ENCODE assay signal across 10 cellular contexts in genomic region chr15:75369897-75370581, GRCh38. TPM values are rescaled to one million over a fixed set of nuclear protein-coding genes. Genes with fewer than 3 reads are reported as not detected.
DNase-seq lines count a peak whose midpoint lies in the region; ATAC-seq and TF ChIP-seq lines count a peak whose summit lies in the region.
"Had no signal": no experiment of that assay in that cellular context is flagged by ENCODE, and none has a peak within 500 bp of the region (broad histone marks: within the 10 kb centered on the region; RNA-seq: fewer than 3 reads in every experiment).

No MANE protein-coding gene starts in this region.

- H4K20me1 ChIP-seq in SU-DHL-6 (ENCODE audit: low read depth, low read length) = no peaks in the 10 kb centered on the region

- peak overlapping the region; percentile 85 for H3K4me2 ChIP-seq in SU-DHL-6 (ENCODE audit: low read depth, low read length, poor library complexity, severe bottlenecking)

- H3K36me3 ChIP-seq in SU-DHL-6 (ENCODE audit: low read length) = peaks cover 2% of the 10 kb centered on the region; the same call in 1 of the 2 replicates
- H3K36me3 ChIP-seq in skeletal muscle tissue (ENCODE audit: control insufficient read depth in 3 of 3, insufficient read depth in 3 of 3, low read length in 3 of 3) = peaks cover 39 to 51% (median 47%) of the 10 kb centered on the region in 3 donors

- peaks cover 20 to 22% (median 22%) of the 10 kb centered on the region in 3 donors for H3K4me1 ChIP-seq in skeletal muscle tissue (ENCODE audit: control insufficient read depth in 3 of 3, insufficient read depth in 3 of 3, low read length in 3 of 3)

- CTCF ChIA-PET in activated CD8-positive, alpha-beta memory T cell treated with anti-CD3 and anti-CD28 coated beads, Interleukin-2, amount 10 ng/mL, durations not matched to agents 7 days and 5 days (lab: Charles Lee) = interaction anchor here (0.9 to 5.0 kb wide), 9 partner anchors 71 to 315 kb away, joined by 3 to 68 read pairs (median 3); partner anchors contain the start of genes IMP3, SIN3A, SNUPN and SNX33

- H3K27ac ChIP-seq in SU-DHL-6 (ENCODE audit: low read depth, low read length) = no peak overlapping the region
- peak overlapping the region; percentile 94 for H3K27ac ChIP-seq in skeletal muscle tissue (ENCODE audit: low read depth, low read length)

- H3K27me3 Mint-ChIP-seq in activated CD8-positive, alpha-beta memory T cell treated with anti-CD3 and anti-CD28 coated beads, Interleukin-2, amount 10 ng/mL, durations not matched to agents 7 days and 5 days = no peaks in the 10 kb centered on the region
- peaks cover 1% of the 10 kb centered on the region for H3K27me3 Mint-ChIP-seq in glutamatergic neuron (ENCODE audit: unreplicated experiment)

- no peak for TF ChIP-seq CTCF in SU-DHL-6 (IDR thresholded peaks at IDR 0.05; ENCODE audit: insufficient read depth, low read length, poor library complexity, severe bottlenecking)
- TF ChIP-seq CTCF in glutamatergic neuron (IDR thresholded peaks at IDR 0.05; ENCODE audit: partially characterized antibody, unreplicated experiment) = no peak

- H3K4me3 Mint-ChIP-seq in activated CD8-positive, alpha-beta memory T cell treated with anti-CD3 and anti-CD28 coated beads, Interleukin-2, amount 10 ng/mL, durations not matched to agents 7 days and 5 days = peak overlapping the region; percentile 79
- H3K4me3 Mint-ChIP-seq in glutamatergic neuron (ENCODE audit: unreplicated experiment) = peak overlapping the region; percentile 92

- no peaks in the 10 kb centered on the region for H3K9me3 Mint-ChIP-seq in activated CD8-positive, alpha-beta memory T cell treated with anti-CD3 and anti-CD28 coated beads, Interleukin-2, amount 10 ng/mL, durations not matched to agents 7 days and 5 days (ENCODE audit: low read depth)
- peaks cover 7% of the 10 kb centered on the region for H3K9me3 Mint-ChIP-seq in glutamatergic neuron (ENCODE audit: unreplicated experiment)

- no peaks in the 10 kb centered on the region for H3K79me2 ChIP-seq in SU-DHL-6 (ENCODE audit: insufficient read depth, low read length)

- H3K36me3 Mint-ChIP-seq in activated CD8-positive, alpha-beta memory T cell treated with anti-CD3 and anti-CD28 coated beads, Interleukin-2, amount 10 ng/mL, durations not matched to agents 7 days and 5 days = peaks cover 39% of the 10 kb centered on the region
- H3K36me3 Mint-ChIP-seq in glutamatergic neuron (ENCODE audit: unreplicated experiment) = no peaks in the 10 kb centered on the region

- H3K9me2 ChIP-seq in SU-DHL-6 (replicated peaks; ENCODE audit: insufficient read depth, low read length) = no peaks in the 10 kb centered on the region

- no peak for ATAC-seq in activated CD8-positive, alpha-beta memory T cell treated with anti-CD3 and anti-CD28 coated beads, Interleukin-2, amount 10 ng/mL, durations not matched to agents 7 days and 5 days
- no peak for ATAC-seq in HG03432 (IDR thresholded peaks at IDR 0.05; ENCODE audit: unreplicated experiment)

- H3F3A ChIP-seq in SU-DHL-6 (ENCODE audit: insufficient read depth) = peaks cover 28% of the 10 kb centered on the region

- H3K9me3 ChIP-seq in SU-DHL-6 (ENCODE audit: insufficient read depth, low read length) = no peaks in the 10 kb centered on the region
- no peaks in the 10 kb centered on the region for H3K9me3 ChIP-seq in skeletal muscle tissue (ENCODE audit: control insufficient read depth in 3 of 3, low read length in 3 of 3)

- no peak overlapping the region for H3K4me3 ChIP-seq in SU-DHL-6 (ENCODE audit: insufficient read depth, low read length, poor library complexity, severe bottlenecking)
- H3K4me3 ChIP-seq in skeletal muscle tissue (ENCODE audit: low read length in 3 of 3) = peak overlapping the region in 1 of 3 donors; percentile 83

- H3K4me1 Mint-ChIP-seq in activated CD8-positive, alpha-beta memory T cell treated with anti-CD3 and anti-CD28 coated beads, Interleukin-2, amount 10 ng/mL, durations not matched to agents 7 days and 5 days = peaks cover 31% of the 10 kb centered on the region
- peaks cover 2% of the 10 kb centered on the region for H3K4me1 Mint-ChIP-seq in glutamatergic neuron (ENCODE audit: low read depth, unreplicated experiment)

- no peak overlapping the region for H2AFZ ChIP-seq in SU-DHL-6 (ENCODE audit: low read depth, low read length, severe bottlenecking)

- H3K27me3 ChIP-seq in SU-DHL-6 (ENCODE audit: low read length) = no peaks in the 10 kb centered on the region
- H3K27me3 ChIP-seq in skeletal muscle tissue (ENCODE audit: control insufficient read depth in 3 of 3, insufficient read depth in 3 of 3, low read length in 3 of 3) = no peaks in the 10 kb centered on the region

- no peak for DNase-seq in activated CD8-positive, alpha-beta memory T cell treated with anti-CD3 and anti-CD28 coated beads, Interleukin-2, amount 10 ng/mL, durations not matched to agents 7 days and 5 days
- DNase-seq in activated CD8-positive, alpha-beta memory T cell treated with anti-CD3 and anti-CD28 coated beads, Interleukin-2, amount 50 U/mL, for 4 hours = no peak
- DNase-seq in glutamatergic neuron (no peak), OCI-M1 (lab: John Stamatoyannopoulos, UW) (no peak)
- DNase-seq in stimulated activated CD4-positive, alpha-beta T cell treated with anti-CD3 and anti-CD28 coated beads, Interleukin-4, amount 100 ng/mL, for 24 hours = no peak
- DNase-seq: mesendoderm, NCI-H748 treated with DMSO at 0.1 percent for 48 hours had no signal

- H3K27ac Mint-ChIP-seq in activated CD8-positive, alpha-beta memory T cell treated with anti-CD3 and anti-CD28 coated beads, Interleukin-2, amount 10 ng/mL, durations not matched to agents 7 days and 5 days = peak overlapping the region; percentile 90
- H3K27ac Mint-ChIP-seq in glutamatergic neuron (ENCODE audit: unreplicated experiment) = peak overlapping the region; percentile 92

- H3K9ac ChIP-seq in SU-DHL-6 (ENCODE audit: low read length) (no peak overlapping the region), skeletal muscle tissue (ENCODE audit: low read depth in 1 of 3, low read length in 3 of 3) (peak overlapping the region in 2 of 3 donors; percentile 98 to 99)

RNA-seq across cellular contexts. Expression of gene MAN2C1, which starts 1.6 kb away (rescaled TPM):
- total RNA-seq in activated CD8-positive, alpha-beta memory T cell treated with anti-CD3 and anti-CD28 coated beads, Interleukin-2, amount 10 ng/mL, durations not matched to agents 7 days and 5 days = 100 to 1,000 TPM; 143 to 170 TPM
- total RNA-seq in glutamatergic neuron (ENCODE audit: unreplicated experiment) (300 TPM), skeletal muscle tissue (80.4 TPM)

RNA-seq across cellular contexts. Expression of gene NEIL1, which starts 23.2 kb away (rescaled TPM):
- total RNA-seq in activated CD8-positive, alpha-beta memory T cell treated with anti-CD3 and anti-CD28 coated beads, Interleukin-2, amount 10 ng/mL, durations not matched to agents 7 days and 5 days = 1 to 10 TPM; 1.0 to 1.9 TPM
- 11.8 TPM for total RNA-seq in glutamatergic neuron (ENCODE audit: unreplicated experiment)
- total RNA-seq in skeletal muscle tissue = 4.7 TPM

RNA-seq across cellular contexts. Expression of gene COMMD4, which starts 34.2 kb away (rescaled TPM):
- total RNA-seq in activated CD8-positive, alpha-beta memory T cell treated with anti-CD3 and anti-CD28 coated beads, Interleukin-2, amount 10 ng/mL, durations not matched to agents 7 days and 5 days = 10 to 100 TPM; 76.6 to 80.7 TPM
- total RNA-seq in glutamatergic neuron (ENCODE audit: unreplicated experiment) (66.2 TPM), skeletal muscle tissue (13.6 TPM)
